22 cellular contexts compared by ENCODE assay signal in genomic region chr12:128120035-128120434, GRCh38.
DNase-seq lines count a peak whose midpoint lies in the region; ATAC-seq, FAIRE-seq and TF ChIP-seq lines count a peak whose summit lies in the region.
"Had no signal": no experiment of that assay in that cellular context is flagged by ENCODE, and none has a peak within 500 bp of the region (broad histone marks: within the 10 kb centered on the region; RNA-seq: fewer than 3 reads in every experiment).

No MANE protein-coding gene starts in this region.

- TF ChIP-seq CTCF in HepG2 (CRISPR knock-in tag; IDR thresholded peaks at IDR 0.05) (no peak), right lobe of liver (IDR thresholded peaks at IDR 0.05) (no peak), H1 (IDR thresholded peaks at IDR 0.05; ENCODE audit: control extremely low read depth in 1 of 3, insufficient read depth in 1 of 3, low read depth in 1 of 3, low read length in 3 of 3) (no peak)

- TF ChIP-seq RAD21 in HepG2 (CRISPR knock-in tag; IDR thresholded peaks at IDR 0.05), result no peak
- no peak for TF ChIP-seq RAD21 in H1 (IDR thresholded peaks at IDR 0.05 in 1 of 2, conservative IDR thresholded peaks at IDR 0.05 in 1 of 2; ENCODE audit: low read depth in 2 of 2, low read length in 2 of 2)

- BruUV-seq in HepG2 (replicated peaks; lab: Mats Ljungman, UMichigan), result no TSS peak

- no peak for TF ChIP-seq EP300 in HepG2 (IDR thresholded peaks at IDR 0.05; ENCODE audit: low read depth in 2 of 2, low read length in 2 of 2)
- no peak for TF ChIP-seq EP300 in HepG2 (CRISPR knock-in tag; IDR thresholded peaks at IDR 0.05; ENCODE audit: borderline replicate concordance)
- no peak for TF ChIP-seq EP300 in H1 (IDR thresholded peaks at IDR 0.05; ENCODE audit: borderline replicate concordance in 1 of 2, low read depth in 2 of 2, low read length in 2 of 2)

- H3K9me3 ChIP-seq in HepG2 (ENCODE audit: low read length), result peaks cover 19% of the 10 kb centered on the region
- H3K9me3 ChIP-seq in right lobe of liver, result no peaks in the 10 kb centered on the region
- H3K9me3 ChIP-seq in H1 (ENCODE audit: insufficient read depth in 2 of 2, low read depth in 1 of 2, low read length in 1 of 2), result 0 out of 4 replicates have a peak, but pooled peaks cover 0 to 6% of the 10 kb centered on the region in 2 experiments
- H3K9me3 ChIP-seq in naive thymus-derived CD4-positive, alpha-beta T cell (ENCODE audit: control insufficient read depth in 2 of 3, low read length in 3 of 3), result no peaks in the 10 kb centered on the region
- H3K9me3 ChIP-seq: Caco-2 had no signal

- no peak overlapping the region for H3K4ac ChIP-seq in H1 (replicated peaks; ENCODE audit: insufficient read length, low read depth, low read length)

- no peak overlapping the region for H3K23ac ChIP-seq in H1 (ENCODE audit: insufficient read length)

- FAIRE-seq in HepG2 (lab: Jason Lieb, UNC), result no peak
- FAIRE-seq in H1 (lab: Jason Lieb, UNC), result peak; percentile 39
- FAIRE-seq: D721Med, G401.6, GM12892 had no signal

- ATAC-seq in HepG2, result no peak
- ATAC-seq in right lobe of liver, result no peak
- peak; percentile 20 for ATAC-seq in naive thymus-derived CD4-positive, alpha-beta T cell
- ATAC-seq in GM21390 (IDR thresholded peaks at IDR 0.05; ENCODE audit: unreplicated experiment), result no peak
- ATAC-seq: A549; CD8-positive, alpha-beta T cell had no signal

- H3K4me2 ChIP-seq in HepG2 (ENCODE audit: low read depth, low read length) (no peak overlapping the region), H1 (ENCODE audit: insufficient read depth in 1 of 2, low read depth in 2 of 2, low read length in 2 of 2) (no peak overlapping the region)
- H3K4me2 ChIP-seq: A549; BLaER1 treated with 17β-estradiol and CSF1 and Interleukin-3, amounts not matched to agents 10 nM and 100 nM had no signal

- no peaks in the 10 kb centered on the region for H3K79me1 ChIP-seq in H1 (ENCODE audit: low read depth, low read length)

- CTCF ChIA-PET in HepG2 (lab: Yijun Ruan, JAX; ENCODE audit: low intra/inter-chr PET ratio, low total read pairs), result no interaction called here
- CTCF ChIA-PET in H1 (lab: Charles Lee; ENCODE audit: partially characterized antibody), result no interaction called here
- CTCF ChIA-PET in naive thymus-derived CD4-positive, alpha-beta T cell (lab: Charles Lee), result no interaction called here

- H3K23me2 ChIP-seq in H1 (ENCODE audit: low read depth, low read length), result peaks cover 2% of the 10 kb centered on the region; the same call in 1 of the 2 replicates

- in situ Hi-C loops in HepG2 (cut with HindIII; ENCODE audit: extremely low pct_ligation_motif_present, low pct_unique_long_range_greater_than_20kb), result no loop called here

- no peak overlapping the region for H2BK12ac ChIP-seq in H1 (ENCODE audit: low read depth, low read length)

- H3K4me3 Mint-ChIP-seq in naive thymus-derived CD4-positive, alpha-beta T cell, result no peak overlapping the region
- H3K4me3 Mint-ChIP-seq: B cell; CD4-positive, alpha-beta T cell; CD8-positive, alpha-beta T cell had no signal

- H3K4me3 ChIP-seq in HepG2 (replicated peaks in 1 of 3; ENCODE audit: insufficient read depth in 1 of 3, low read depth in 2 of 3, low read length in 3 of 3) (no peak overlapping the region), right lobe of liver (no peak overlapping the region), H1 (ENCODE audit: extremely low read depth in 1 of 4, insufficient read depth in 2 of 4, low read depth in 3 of 4, low read length in 4 of 4) (no peak overlapping the region)
- no peak overlapping the region for H3K4me3 ChIP-seq in naive thymus-derived CD4-positive, alpha-beta T cell (ENCODE audit: low read length)
- H3K4me3 ChIP-seq: A549; BLaER1 treated with 17β-estradiol and CSF1 and Interleukin-3, amounts not matched to agents 10 nM and 100 nM had no signal

- H3K14ac ChIP-seq in H1 (ENCODE audit: insufficient read length), result no peak overlapping the region

- H3K79me2 ChIP-seq in HepG2 (ENCODE audit: insufficient read depth, low read length) (no peaks in the 10 kb centered on the region), H1 (ENCODE audit: control insufficient read depth in 1 of 2, insufficient read depth in 2 of 2, low read length in 2 of 2) (no peaks in the 10 kb centered on the region)

- H2AFZ ChIP-seq in HepG2 (ENCODE audit: low read length) (no peak overlapping the region), H1 (ENCODE audit: low read length) (no peak overlapping the region)

- H2BK120ac ChIP-seq in H1 (replicated peaks; ENCODE audit: low read depth, low read length), result no peak overlapping the region

- WGBS in HepG2 (ENCODE audit: low lambda C conversion rate), result 59% methylated on average over 4 of the region's 4 CpGs
- WGBS in right lobe of liver (ENCODE audit: insufficient coverage, low coverage, low lambda C conversion rate, missing lambda C conversion rate), result 82% methylated on average over 3 of the region's 4 CpGs
- 92% methylated on average over 4 of the region's 4 CpGs; no CpG with 5 or more reads in 1 of the 2 experiments for WGBS in H1 (ENCODE audit: extremely low coverage in 1 of 2, insufficient coverage in 1 of 2, insufficient read length in 1 of 2, insufficient replicate concordance in 2 of 2, low coverage in 1 of 2, low lambda C conversion rate in 2 of 2, missing lambda C conversion rate in 1 of 2), 2 experiments

- H3K27me3 ChIP-seq in HepG2 (ENCODE audit: control insufficient read depth in 1 of 2, insufficient read depth in 2 of 2, low read length in 2 of 2) (no peaks in the 10 kb centered on the region), right lobe of liver (no peaks in the 10 kb centered on the region), H1 (replicated peaks in 1 of 4; ENCODE audit: control insufficient read depth in 3 of 4, extremely low read depth in 1 of 4, insufficient read depth in 3 of 4, low read length in 3 of 4) (no peaks in the 10 kb centered on the region; a peak in 1 of 7 replicates)
- H3K27me3 ChIP-seq in naive thymus-derived CD4-positive, alpha-beta T cell (ENCODE audit: control insufficient read depth in 2 of 2, insufficient read depth in 2 of 2, low read length in 2 of 2), result no peaks in the 10 kb centered on the region
- H3K27me3 ChIP-seq: BLaER1 treated with 17β-estradiol and CSF1 and Interleukin-3, amounts not matched to agents 10 nM and 100 nM had no signal

- no peak overlapping the region for H2BK20ac ChIP-seq in H1 (ENCODE audit: low read length)

- no peak overlapping the region for H3K56ac ChIP-seq in H1 (replicated peaks; ENCODE audit: insufficient read length, low read depth, low read length)

- intact Hi-C loops in HepG2 (cut with micrococcal nuclease; ENCODE audit: unreplicated experiment) (no loop called here), right lobe of liver (cut with DNase I) (no loop called here)
- intact Hi-C loops in naive thymus-derived CD4-positive, alpha-beta T cell (cut with micrococcal nuclease), result no loop called here

- H3K27ac Mint-ChIP-seq in naive thymus-derived CD4-positive, alpha-beta T cell, result no peak overlapping the region
- H3K27ac Mint-ChIP-seq: B cell; CD4-positive, alpha-beta T cell; CD8-positive, alpha-beta T cell had no signal

- DNase-seq in HepG2 (ENCODE audit: low spot score) (no peak), right lobe of liver (no peak), H1 (ENCODE audit: low read depth in 1 of 2, low spot score in 2 of 2) (no peak), caudate nucleus (lab: John Stamatoyannopoulos, UW) (no peak)
- no peak for DNase-seq in naive thymus-derived CD4-positive, alpha-beta T cell
- DNase-seq in effector CD8-positive, alpha-beta T cell (lab: John Stamatoyannopoulos, UW), result no peak
- DNase-seq: AML-193; Caco-2; Calu3; CD4-positive, alpha-beta T cell; CD8-positive, alpha-beta T cell; DMS79 treated with DMSO at 0.1 percent for 48 hours; GF-D8 had no signal

- POLR2A ChIA-PET in HepG2 (lab: Yijun Ruan, JAX) (no interaction called here), H1 (lab: Charles Lee; ENCODE audit: partially characterized antibody) (no interaction called here)
- POLR2A ChIA-PET in naive thymus-derived CD4-positive, alpha-beta T cell (lab: Charles Lee), result no interaction called here

- no peak overlapping the region for H4K8ac ChIP-seq in H1 (ENCODE audit: extremely low read depth, insufficient read depth, low read length)

- no peaks in the 10 kb centered on the region for H3K27me3 Mint-ChIP-seq in naive thymus-derived CD4-positive, alpha-beta T cell
- H3K27me3 Mint-ChIP-seq: B cell; CD4-positive, alpha-beta T cell had no signal

- H3K18ac ChIP-seq in H1 (ENCODE audit: extremely low read depth, low read length), result no peak overlapping the region

- no peak overlapping the region for H4K91ac ChIP-seq in H1 (replicated peaks; ENCODE audit: insufficient read length, low read length)

- no peak overlapping the region for H2AK5ac ChIP-seq in H1 (ENCODE audit: low read depth, low read length)

- H3K4me1 Mint-ChIP-seq in naive thymus-derived CD4-positive, alpha-beta T cell, result no peaks in the 10 kb centered on the region
- H3K4me1 Mint-ChIP-seq: B cell had no signal

- H3K36me3 Mint-ChIP-seq in naive thymus-derived CD4-positive, alpha-beta T cell, result no peaks in the 10 kb centered on the region
- H3K36me3 Mint-ChIP-seq: CD8-positive, alpha-beta T cell had no signal

- TF ChIP-seq POLR2A in HepG2 (IDR thresholded peaks at IDR 0.05; ENCODE audit: insufficient read depth in 1 of 2, low read depth in 2 of 2, low read length in 2 of 2) (no peak), right lobe of liver (IDR thresholded peaks at IDR 0.05) (no peak), H1 (IDR thresholded peaks at IDR 0.05; ENCODE audit: control extremely low read depth in 1 of 2, low read depth in 2 of 2, low read length in 2 of 2) (no peak)

- H2BK15ac ChIP-seq in H1 (ENCODE audit: low read length), result no peak overlapping the region

- no peaks in the 10 kb centered on the region for H3K4me1 ChIP-seq in HepG2 (ENCODE audit: insufficient read depth, low read length)
- H3K4me1 ChIP-seq in right lobe of liver, result no peaks in the 10 kb centered on the region
- no peaks in the 10 kb centered on the region for H3K4me1 ChIP-seq in H1 (replicated peaks in 1 of 4; ENCODE audit: control insufficient read depth in 3 of 4, insufficient read depth in 4 of 4, low read length in 3 of 4)
- no peaks in the 10 kb centered on the region for H3K4me1 ChIP-seq in naive thymus-derived CD4-positive, alpha-beta T cell (ENCODE audit: control insufficient read depth in 2 of 2, insufficient read depth in 2 of 2, low read length in 2 of 2)
- H3K4me1 ChIP-seq: A549; BLaER1 treated with 17β-estradiol and CSF1 and Interleukin-3, amounts not matched to agents 10 nM and 100 nM; Caco-2 had no signal

- no peak overlapping the region for H2BK5ac ChIP-seq in H1 (ENCODE audit: low read depth, low read length)

- H3K9ac ChIP-seq in HepG2 (ENCODE audit: insufficient read depth, low read depth, low read length) (no peak overlapping the region), H1 (replicated peaks in 1 of 4; ENCODE audit: extremely low read depth in 1 of 4, low read depth in 3 of 4, low read length in 3 of 4) (no peak overlapping the region)
- H3K9ac ChIP-seq: BLaER1 treated with 17β-estradiol and CSF1 and Interleukin-3, amounts not matched to agents 10 nM and 100 nM had no signal

- peaks cover 0 to 17% (median 6%) of the 10 kb centered on the region in 11 donors for H3K9me3 Mint-ChIP-seq in naive thymus-derived CD4-positive, alpha-beta T cell
- H3K9me3 Mint-ChIP-seq: CD8-positive, alpha-beta T cell had no signal

- H4K20me1 ChIP-seq in HepG2 (ENCODE audit: insufficient read depth, low read length) (no peaks in the 10 kb centered on the region), H1 (replicated peaks in 1 of 2; ENCODE audit: control insufficient read depth in 1 of 2, insufficient read depth in 2 of 2, low read length in 2 of 2) (no peaks in the 10 kb centered on the region)
- H4K20me1 ChIP-seq: BLaER1 treated with 17β-estradiol and CSF1 and Interleukin-3, amounts not matched to agents 10 nM and 100 nM had no signal

- H4K5ac ChIP-seq in H1 (ENCODE audit: insufficient read length, low read depth, low read length), result no peak overlapping the region

- H3K27ac ChIP-seq in HepG2 (ENCODE audit: extremely low read length, insufficient read depth, low read length) (no peak overlapping the region), right lobe of liver (no peak overlapping the region), H1 (ENCODE audit: low read depth, low read length) (no peak overlapping the region), caudate nucleus (ENCODE audit: low read depth, low read length) (no peak overlapping the region)
- no peak overlapping the region for H3K27ac ChIP-seq in naive thymus-derived CD4-positive, alpha-beta T cell (ENCODE audit: low read depth, low read length)
- H3K27ac ChIP-seq: 22Rv1; A549; BLaER1 treated with 17β-estradiol and CSF1 and Interleukin-3, amounts not matched to agents 10 nM and 100 nM; C4-2B had no signal

- no peaks in the 10 kb centered on the region for H3K36me3 ChIP-seq in HepG2 (replicated peaks in 1 of 2; ENCODE audit: control insufficient read depth in 1 of 2, insufficient read depth in 2 of 2, low read length in 2 of 2)
- H3K36me3 ChIP-seq in right lobe of liver, result no peaks in the 10 kb centered on the region
- peaks cover 0 to 3% (median 0%) of the 10 kb centered on the region in 4 experiments; a peak in 1 of 8 replicates for H3K36me3 ChIP-seq in H1 (ENCODE audit: control insufficient read depth in 2 of 4, insufficient read depth in 4 of 4, low read length in 3 of 4)
- no peaks in the 10 kb centered on the region for H3K36me3 ChIP-seq in naive thymus-derived CD4-positive, alpha-beta T cell (ENCODE audit: control insufficient read depth in 2 of 3, insufficient read depth in 3 of 3, low read length in 3 of 3)
- H3K36me3 ChIP-seq: BLaER1 treated with 17β-estradiol and CSF1 and Interleukin-3, amounts not matched to agents 10 nM and 100 nM had no signal
